21 cellular contexts compared by ENCODE assay signal in the genomic region with DNA sequence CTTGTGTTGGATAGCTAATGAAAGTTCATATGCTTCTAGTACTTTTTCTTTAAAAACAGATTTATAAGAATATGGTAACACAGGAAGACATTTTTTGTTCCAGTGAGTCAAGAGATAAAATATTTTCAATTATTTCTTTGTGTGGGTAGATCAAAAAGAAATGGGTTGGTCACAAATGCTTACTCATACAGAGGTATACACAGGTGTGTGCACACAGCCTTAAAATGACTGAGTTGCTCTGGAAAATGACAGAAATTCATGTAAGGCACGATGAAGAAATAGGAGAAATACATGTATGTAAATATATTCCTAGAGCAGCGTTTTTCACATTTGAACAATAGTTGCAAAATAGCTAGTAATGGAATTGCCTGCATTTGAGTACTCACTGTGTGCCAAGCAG.
DNase-seq lines count a peak whose midpoint lies in the region; ATAC-seq and TF ChIP-seq lines count a peak whose summit lies in the region.
"Had no signal": no experiment of that assay in that cellular context is flagged by ENCODE, and none has a peak within 500 bp of the region (broad histone marks: within the 10 kb centered on the region; RNA-seq: fewer than 3 reads in every experiment).

No MANE protein-coding gene starts in this region.

- peaks cover 20% of the 10 kb centered on the region for H3K4me1 Mint-ChIP-seq in neural progenitor cell
- H3K4me1 Mint-ChIP-seq in activated CD8-positive, alpha-beta T cell treated with anti-CD3 and anti-CD28 coated beads, Interleukin-2, amount 10 ng/mL, durations not matched to agents 7 days and 5 days (ENCODE audit: low read depth), result peaks cover 31% of the 10 kb centered on the region

- intact Hi-C loops in HCT116 (cut with micrococcal nuclease) (no loop called here), prostate gland (cut with DNase I) (no loop called here), sigmoid colon (cut with DNase I) (no loop called here)

- TF ChIP-seq RAD21 in HCT116 (IDR thresholded peaks at IDR 0.05; ENCODE audit: low read depth), result no peak

- H4K20me1 ChIP-seq in HCT116 (ENCODE audit: insufficient read depth) (no peaks in the 10 kb centered on the region), neural progenitor cell (ENCODE audit: low read depth) (no peaks in the 10 kb centered on the region)

- H3K4me2 ChIP-seq in HCT116 (ENCODE audit: low read length) (peak overlapping the region; percentile 71), neural progenitor cell (peak overlapping the region; percentile 83)
- H3K4me2 ChIP-seq: PC-9 had no signal

- 85% methylated on average over 2 of the region's 2 CpGs for WGBS in prostate gland
- WGBS in sigmoid colon, 2 donors, result 92 to 96% methylated on average over 2 of the region's 2 CpGs

- 0 out of 2 replicates have a peak, but pooled peaks have one; percentile 32 for ATAC-seq in HCT116
- ATAC-seq in RWPE2 (ENCODE audit: low read depth), result peak; percentile 59
- no peak for ATAC-seq in activated CD8-positive, alpha-beta T cell treated with anti-CD3 and anti-CD28 coated beads, Interleukin-2, amount 10 ng/mL, durations not matched to agents 7 days and 5 days
- ATAC-seq: activated T-helper 17 cell treated with anti-CD3 and anti-CD28 coated beads, Interleukin-2, amount 50 U/mL, for 72 hours; stimulated activated naive B cell treated with anti-CD40 and anti-IgM and Interleukin-4, amounts not matched to agents 10 μg/mL and 1 μg/mL and 100 μg/mL, for 72 hours had no signal

- peak; percentile 21 for DNase-seq in HCT116 (ENCODE audit: low read depth, low spot score)
- no peak for DNase-seq in RWPE2 (ENCODE audit: low spot score)
- DNase-seq in neural progenitor cell (ENCODE audit: low spot score), result no peak
- no peak for DNase-seq in activated CD8-positive, alpha-beta T cell treated with anti-CD3 and anti-CD28 coated beads, Interleukin-2, amount 10 ng/mL, durations not matched to agents 7 days and 5 days
- DNase-seq in superior temporal gyrus (ENCODE audit: extremely low spot score), result no peak
- DNase-seq in prostate gland (ENCODE audit: low spot score), result no peak
- no peak for DNase-seq in sigmoid colon
- DNase-seq: activated CD4-positive, alpha-beta T cell treated with anti-CD3 and anti-CD28 coated beads, Interleukin-2, amount 50 U/mL, for 1 hour; activated CD8-positive, alpha-beta memory T cell treated with anti-CD3 and anti-CD28 coated beads, Interleukin-2, amount 50 U/mL, for 4 hours; activated naive CD8-positive, alpha-beta T cell treated with anti-CD3 and anti-CD28 coated beads, Interleukin-2, amount 10 ng/mL, durations not matched to agents 7 days and 5 days; CD4-positive, CD25-positive, alpha-beta regulatory T cell; PC-9; stimulated activated CD4-positive, alpha-beta T cell treated with anti-CD3 and anti-CD28 coated beads, Interleukin-2, amount 100 ng/mL, for 48 hours; stimulated activated naive B cell treated with anti-CD40 and anti-IgM and Interleukin-4, amounts not matched to agents 10 μg/mL and 1 μg/mL and 100 μg/mL, for 72 hours; T-helper 2 cell had no signal

- peak overlapping the region in 1 of 2 experiments; percentile 46; a peak in 2 of 4 replicates for H3K4me3 ChIP-seq in HCT116 (replicated peaks in 1 of 2; ENCODE audit: low read depth in 1 of 2, low read length in 2 of 2)
- no peak overlapping the region for H3K4me3 ChIP-seq in RWPE2 (ENCODE audit: severe bottlenecking)
- H3K4me3 ChIP-seq in endocrine pancreas (ENCODE audit: control insufficient read depth, insufficient read depth, low read length), result peak overlapping the region; percentile 94
- peak overlapping the region; percentile 48 for H3K4me3 ChIP-seq in neural progenitor cell
- no peak overlapping the region for H3K4me3 ChIP-seq in prostate gland
- H3K4me3 ChIP-seq in sigmoid colon, result no peak overlapping the region
- H3K4me3 ChIP-seq: colonic mucosa, PC-9, SJSA1 had no signal

- H3K27me3 Mint-ChIP-seq in neural progenitor cell (ENCODE audit: insufficient read depth, low read depth), result no peaks in the 10 kb centered on the region
- H3K27me3 Mint-ChIP-seq in activated CD8-positive, alpha-beta T cell treated with anti-CD3 and anti-CD28 coated beads, Interleukin-2, amount 10 ng/mL, durations not matched to agents 7 days and 5 days (ENCODE audit: low read depth), result no peaks in the 10 kb centered on the region
- H3K27me3 Mint-ChIP-seq: activated naive CD8-positive, alpha-beta T cell treated with anti-CD3 and anti-CD28 coated beads, Interleukin-2, amount 10 ng/mL, durations not matched to agents 7 days and 5 days; CD4-positive, CD25-positive, alpha-beta regulatory T cell; stimulated activated naive B cell treated with anti-CD40 and anti-IgM and Interleukin-4, amounts not matched to agents 10 μg/mL and 1 μg/mL and 100 μg/mL, for 72 hours had no signal

- H3K36me3 Mint-ChIP-seq in neural progenitor cell, result no peaks in the 10 kb centered on the region
- no peaks in the 10 kb centered on the region for H3K36me3 Mint-ChIP-seq in activated CD8-positive, alpha-beta T cell treated with anti-CD3 and anti-CD28 coated beads, Interleukin-2, amount 10 ng/mL, durations not matched to agents 7 days and 5 days (ENCODE audit: low read depth)
- H3K36me3 Mint-ChIP-seq: activated naive CD8-positive, alpha-beta T cell treated with anti-CD3 and anti-CD28 coated beads, Interleukin-2, amount 10 ng/mL, durations not matched to agents 7 days and 5 days; CD4-positive, CD25-positive, alpha-beta regulatory T cell; stimulated activated naive B cell treated with anti-CD40 and anti-IgM and Interleukin-4, amounts not matched to agents 10 μg/mL and 1 μg/mL and 100 μg/mL, for 72 hours had no signal

- no peaks in the 10 kb centered on the region for H3K27me3 ChIP-seq in HCT116 (ENCODE audit: insufficient read depth, low read length)
- no peaks in the 10 kb centered on the region for H3K27me3 ChIP-seq in RWPE2 (ENCODE audit: insufficient read depth, poor library complexity, severe bottlenecking)
- no peaks in the 10 kb centered on the region for H3K27me3 ChIP-seq in endocrine pancreas (ENCODE audit: control insufficient read depth, insufficient read depth, low read length)
- no peaks in the 10 kb centered on the region for H3K27me3 ChIP-seq in neural progenitor cell
- H3K27me3 ChIP-seq in prostate gland (replicated peaks; ENCODE audit: insufficient read depth), result no peaks in the 10 kb centered on the region
- no peaks in the 10 kb centered on the region for H3K27me3 ChIP-seq in sigmoid colon
- H3K27me3 ChIP-seq: colonic mucosa, neutrophil, SJSA1 had no signal

- no peak overlapping the region for H3K27ac ChIP-seq in HCT116 (ENCODE audit: low read depth, low read length)
- H3K27ac ChIP-seq in RWPE2 (ENCODE audit: poor library complexity, severe bottlenecking), result no peak overlapping the region
- H3K27ac ChIP-seq in neural progenitor cell, result no peak overlapping the region
- no peak overlapping the region for H3K27ac ChIP-seq in prostate gland
- H3K27ac ChIP-seq in sigmoid colon, result no peak overlapping the region
- H3K27ac ChIP-seq: colonic mucosa, neutrophil, PC-9, SJSA1 had no signal

- H3K9me3 Mint-ChIP-seq in neural progenitor cell, result no peaks in the 10 kb centered on the region
- no peaks in the 10 kb centered on the region for H3K9me3 Mint-ChIP-seq in activated CD8-positive, alpha-beta T cell treated with anti-CD3 and anti-CD28 coated beads, Interleukin-2, amount 10 ng/mL, durations not matched to agents 7 days and 5 days (ENCODE audit: insufficient read depth)
- H3K9me3 Mint-ChIP-seq: activated naive CD8-positive, alpha-beta T cell treated with anti-CD3 and anti-CD28 coated beads, Interleukin-2, amount 10 ng/mL, durations not matched to agents 7 days and 5 days; activated T-helper 17 cell treated with anti-CD3 and anti-CD28 coated beads, Interleukin-2, amount 50 U/mL, for 72 hours; CD4-positive, CD25-positive, alpha-beta regulatory T cell; stimulated activated naive B cell treated with anti-CD40 and anti-IgM and Interleukin-4, amounts not matched to agents 10 μg/mL and 1 μg/mL and 100 μg/mL, for 72 hours had no signal

- no peaks in the 10 kb centered on the region for H3K36me3 ChIP-seq in HCT116 (ENCODE audit: control insufficient read depth in 1 of 2, insufficient read depth in 2 of 2, low read length in 2 of 2)
- H3K36me3 ChIP-seq in RWPE2 (ENCODE audit: low read depth), result no peaks in the 10 kb centered on the region
- no peaks in the 10 kb centered on the region for H3K36me3 ChIP-seq in endocrine pancreas (ENCODE audit: control insufficient read depth, insufficient read depth, low read length)
- H3K36me3 ChIP-seq in neural progenitor cell, result no peaks in the 10 kb centered on the region
- H3K36me3 ChIP-seq in prostate gland, result no peaks in the 10 kb centered on the region
- H3K36me3 ChIP-seq in sigmoid colon, result no peaks in the 10 kb centered on the region
- H3K36me3 ChIP-seq: colonic mucosa, neutrophil, SJSA1, thoracic aorta had no signal

- RAD21 ChIA-PET in HCT116 (lab: Charles Lee; ENCODE audit: low non-redundant PET in 1 of 2, low total read pairs in 2 of 2, uncharacterized antibody in 2 of 2, unreplicated experiment in 2 of 2), result no interaction called here

- no peak overlapping the region for H3K4me3 Mint-ChIP-seq in neural progenitor cell
- no peak overlapping the region for H3K4me3 Mint-ChIP-seq in activated CD8-positive, alpha-beta T cell treated with anti-CD3 and anti-CD28 coated beads, Interleukin-2, amount 10 ng/mL, durations not matched to agents 7 days and 5 days
- H3K4me3 Mint-ChIP-seq: activated naive CD8-positive, alpha-beta T cell treated with anti-CD3 and anti-CD28 coated beads, Interleukin-2, amount 10 ng/mL, durations not matched to agents 7 days and 5 days; activated T-helper 17 cell treated with anti-CD3 and anti-CD28 coated beads, Interleukin-2, amount 50 U/mL, for 72 hours; CD4-positive, CD25-positive, alpha-beta regulatory T cell; stimulated activated naive B cell treated with anti-CD40 and anti-IgM and Interleukin-4, amounts not matched to agents 10 μg/mL and 1 μg/mL and 100 μg/mL, for 72 hours had no signal

- H2AFZ ChIP-seq in HCT116 (ENCODE audit: low read depth, low read length, poor library complexity, severe bottlenecking) (no peak overlapping the region), neural progenitor cell (replicated peaks) (no peak overlapping the region)
- H2AFZ ChIP-seq: PC-9 had no signal

- no TSS peak for BruUV-seq in HCT116 (replicated peaks; lab: Mats Ljungman, UMichigan)

- H3K9me3 ChIP-seq in HCT116 (ENCODE audit: control insufficient read depth in 1 of 2, insufficient read depth in 1 of 2, low read depth in 1 of 2, low read length in 2 of 2) (no peaks in the 10 kb centered on the region), RWPE2 (ENCODE audit: severe bottlenecking) (no peaks in the 10 kb centered on the region), endocrine pancreas (ENCODE audit: control insufficient read depth, low read length) (no peaks in the 10 kb centered on the region), neural progenitor cell (ENCODE audit: low read depth) (no peaks in the 10 kb centered on the region), prostate gland (no peaks in the 10 kb centered on the region), sigmoid colon (no peaks in the 10 kb centered on the region)
- H3K9me3 ChIP-seq: colonic mucosa, neutrophil, SJSA1, thoracic aorta had no signal

- H3K4me1 ChIP-seq in HCT116 (ENCODE audit: control insufficient read depth in 1 of 2, insufficient read depth in 2 of 2, low read length in 2 of 2) (peaks cover 8 to 34% of the 10 kb centered on the region in 2 experiments), RWPE2 (ENCODE audit: insufficient read depth, poor library complexity, severe bottlenecking) (peaks cover 13% of the 10 kb centered on the region), endocrine pancreas (ENCODE audit: control insufficient read depth, insufficient read depth, low read length) (peaks cover 34% of the 10 kb centered on the region), neural progenitor cell (peaks cover 23% of the 10 kb centered on the region), prostate gland (replicated peaks) (no peaks in the 10 kb centered on the region), sigmoid colon (peaks cover 0 to 39% (median 27%) of the 10 kb centered on the region in 4 donors)
- H3K4me1 ChIP-seq: colonic mucosa, SJSA1 had no signal

- H3F3A ChIP-seq in neural progenitor cell (ENCODE audit: low read depth), result peaks cover 21% of the 10 kb centered on the region

- TF ChIP-seq POLR2A in HCT116 (IDR thresholded peaks at IDR 0.05; ENCODE audit: borderline replicate concordance, extremely low read depth, insufficient read depth, insufficient read length), result no peak
- TF ChIP-seq POLR2A in prostate gland (IDR thresholded peaks at IDR 0.05), result no peak
- TF ChIP-seq POLR2A in sigmoid colon (IDR thresholded peaks at IDR 0.05), result no peak

- H3K79me2 ChIP-seq in HCT116 (ENCODE audit: insufficient read depth, low read length), result no peaks in the 10 kb centered on the region
- no peaks in the 10 kb centered on the region for H3K79me2 ChIP-seq in neural progenitor cell (ENCODE audit: low read depth)

- no peak for TF ChIP-seq CTCF in HCT116 (IDR thresholded peaks at IDR 0.05 in 2 of 3, conservative IDR thresholded peaks at IDR 0.05 in 1 of 3; ENCODE audit: borderline replicate concordance in 1 of 3, insufficient read depth in 1 of 3, low read depth in 2 of 3, low read length in 2 of 3)
- TF ChIP-seq CTCF in RWPE2 (IDR thresholded peaks at IDR 0.05; ENCODE audit: poor library complexity, severe bottlenecking), result no peak
- TF ChIP-seq CTCF in neural progenitor cell (IDR thresholded peaks at IDR 0.05), result no peak
- no peak for TF ChIP-seq CTCF in prostate gland (IDR thresholded peaks at IDR 0.05)
- no peak for TF ChIP-seq CTCF in sigmoid colon (IDR thresholded peaks at IDR 0.05)

- no peak overlapping the region for H3K27ac Mint-ChIP-seq in neural progenitor cell
- H3K27ac Mint-ChIP-seq in activated CD8-positive, alpha-beta T cell treated with anti-CD3 and anti-CD28 coated beads, Interleukin-2, amount 10 ng/mL, durations not matched to agents 7 days and 5 days, result no peak overlapping the region
- H3K27ac Mint-ChIP-seq: activated naive CD8-positive, alpha-beta T cell treated with anti-CD3 and anti-CD28 coated beads, Interleukin-2, amount 10 ng/mL, durations not matched to agents 7 days and 5 days; activated T-helper 17 cell treated with anti-CD3 and anti-CD28 coated beads, Interleukin-2, amount 50 U/mL, for 72 hours; CD4-positive, CD25-positive, alpha-beta regulatory T cell; stimulated activated naive B cell treated with anti-CD40 and anti-IgM and Interleukin-4, amounts not matched to agents 10 μg/mL and 1 μg/mL and 100 μg/mL, for 72 hours had no signal

- peak overlapping the region; percentile 43 for H3K9ac ChIP-seq in HCT116 (ENCODE audit: low read length)
- no peak overlapping the region for H3K9ac ChIP-seq in endocrine pancreas (ENCODE audit: control insufficient read depth, insufficient read depth, low read length)
- H3K9ac ChIP-seq in neural progenitor cell, result no peak overlapping the region

- no peaks in the 10 kb centered on the region for H3K9me2 ChIP-seq in HCT116 (ENCODE audit: insufficient read depth)

- TF ChIP-seq EP300 in sigmoid colon (IDR thresholded peaks at IDR 0.05), result no peak

- POLR2A ChIA-PET in HCT116 (lab: Charles Lee), result no interaction called here
- POLR2A ChIA-PET in activated CD8-positive, alpha-beta T cell treated with anti-CD3 and anti-CD28 coated beads, Interleukin-2, amount 10 ng/mL, durations not matched to agents 7 days and 5 days (lab: Charles Lee), result interaction anchor here (0.7 kb wide), 1 partner anchor 49 kb away, joined by 4 read pairs; no protein-coding TSS in a partner anchor

- CTCF ChIA-PET in HCT116 (lab: Charles Lee), result no interaction called here
- CTCF ChIA-PET in activated CD8-positive, alpha-beta T cell treated with anti-CD3 and anti-CD28 coated beads, Interleukin-2, amount 10 ng/mL, durations not matched to agents 7 days and 5 days (lab: Charles Lee), result interaction anchor here (1.3 to 1.4 kb wide), 2 partner anchors 99 to 108 kb away, joined by 4 read pairs; no protein-coding TSS in a partner anchor

Comparison
In these comparisons a context has a peak if more than half of its experiments do, and no peak if none do; other contexts are left out.
1. H3K4me3 ChIP-seq: peak in endocrine pancreas (single experiment) and neural progenitor cell (single experiment); none in RWPE2 (single experiment), prostate gland (0 of 2) and sigmoid colon (0 of 4).